1 cellular context compared by ENCODE assay signal in the genomic region with DNA sequence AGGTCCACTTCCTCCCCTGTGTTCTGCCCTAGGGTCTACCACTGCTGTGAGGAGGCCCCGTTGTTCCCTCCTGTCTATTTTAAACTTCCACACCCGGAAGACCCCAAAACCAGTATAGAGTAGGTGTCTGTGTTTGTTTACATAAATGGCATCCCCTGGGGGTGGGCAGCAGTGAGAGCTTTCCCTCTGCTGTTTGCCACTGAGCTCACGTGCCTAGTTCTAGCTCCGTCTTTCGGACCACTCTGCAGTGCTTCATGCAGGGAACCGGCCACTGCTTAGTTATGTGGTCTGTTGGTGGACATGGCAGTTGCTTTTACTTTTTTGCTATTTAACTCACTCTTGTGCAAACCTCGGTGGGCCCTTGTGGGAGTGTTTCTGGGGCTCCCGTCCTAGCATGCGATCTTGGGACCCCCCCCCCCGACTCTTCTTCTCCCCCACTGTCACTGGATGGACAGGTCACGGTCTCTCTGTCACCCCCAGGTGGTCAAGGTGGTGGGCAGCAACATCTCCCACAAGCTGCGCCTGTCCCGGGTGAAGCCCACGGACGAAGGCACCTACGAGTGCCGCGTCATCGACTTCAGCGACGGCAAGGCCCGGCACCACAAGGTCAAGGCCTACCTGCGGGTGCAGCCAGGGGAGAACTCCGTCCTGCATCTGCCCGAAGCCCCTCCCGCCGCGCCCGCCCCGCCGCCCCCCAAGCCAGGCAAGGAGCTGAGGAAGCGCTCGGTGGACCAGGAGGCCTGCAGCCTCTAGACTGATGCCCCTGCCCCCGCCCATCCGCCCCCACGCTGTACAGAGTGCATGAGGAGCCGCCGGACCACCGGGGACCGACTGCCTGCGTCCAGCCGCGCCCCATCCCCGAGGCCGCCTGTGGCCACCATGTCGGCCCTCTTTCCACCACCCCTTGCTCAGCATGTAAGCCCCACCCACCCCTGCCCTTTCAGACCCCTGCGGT.
TF ChIP-seq lines count a peak whose summit lies in the region.

No MANE protein-coding gene starts in this region.

TF ChIP-seq in K562, 482 proteins besides CTCF, POLR2A, EP300 and RAD21:
- no peak for TF ChIP-seq SMARCC2 (IDR thresholded peaks at IDR 0.05; ENCODE audit: low read depth)
- no peak for TF ChIP-seq NFYB (IDR thresholded peaks at IDR 0.05; ENCODE audit: extremely low read depth, insufficient read length)
- no peak for TF ChIP-seq SAP30 (IDR thresholded peaks at IDR 0.05; ENCODE audit: borderline replicate concordance, insufficient read depth, low read depth, low read length, poor library complexity, severe bottlenecking)
- no peak for TF ChIP-seq FOXK1 (CRISPR knock-in tag; IDR thresholded peaks at IDR 0.05; ENCODE audit: borderline replicate concordance)
- TF ChIP-seq, protein P1, sequence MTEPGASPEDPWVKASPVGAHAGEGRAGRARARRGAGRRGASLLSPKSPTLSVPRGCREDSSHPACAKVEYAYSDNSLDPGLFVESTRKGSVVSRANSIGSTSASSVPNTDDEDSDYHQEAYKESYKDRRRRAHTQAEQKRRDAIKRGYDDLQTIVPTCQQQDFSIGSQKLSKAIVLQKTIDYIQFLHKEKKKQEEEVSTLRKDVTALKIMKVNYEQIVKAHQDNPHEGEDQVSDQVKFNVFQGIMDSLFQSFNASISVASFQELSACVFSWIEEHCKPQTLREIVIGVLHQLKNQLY (CRISPR knock-in tag; conservative IDR thresholded peaks at IDR 0.05) = no peak
- TF ChIP-seq, protein P2, sequence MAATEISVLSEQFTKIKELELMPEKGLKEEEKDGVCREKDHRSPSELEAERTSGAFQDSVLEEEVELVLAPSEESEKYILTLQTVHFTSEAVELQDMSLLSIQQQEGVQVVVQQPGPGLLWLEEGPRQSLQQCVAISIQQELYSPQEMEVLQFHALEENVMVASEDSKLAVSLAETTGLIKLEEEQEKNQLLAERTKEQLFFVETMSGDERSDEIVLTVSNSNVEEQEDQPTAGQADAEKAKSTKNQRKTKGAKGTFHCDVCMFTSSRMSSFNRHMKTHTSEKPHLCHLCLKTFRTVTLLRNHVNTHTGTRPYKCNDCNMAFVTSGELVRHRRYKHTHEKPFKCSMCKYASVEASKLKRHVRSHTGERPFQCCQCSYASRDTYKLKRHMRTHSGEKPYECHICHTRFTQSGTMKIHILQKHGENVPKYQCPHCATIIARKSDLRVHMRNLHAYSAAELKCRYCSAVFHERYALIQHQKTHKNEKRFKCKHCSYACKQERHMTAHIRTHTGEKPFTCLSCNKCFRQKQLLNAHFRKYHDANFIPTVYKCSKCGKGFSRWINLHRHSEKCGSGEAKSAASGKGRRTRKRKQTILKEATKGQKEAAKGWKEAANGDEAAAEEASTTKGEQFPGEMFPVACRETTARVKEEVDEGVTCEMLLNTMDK (IDR thresholded peaks at IDR 0.05; ENCODE audit: borderline replicate concordance, insufficient read depth, low read depth, low read length, poor library complexity, severe bottlenecking) = no peak
- peak; percentile 58 for TF ChIP-seq BHLHE40 (IDR thresholded peaks at IDR 0.05; ENCODE audit: low read length)
- TF ChIP-seq LEF1 (IDR thresholded peaks at IDR 0.05) = no peak
- TF ChIP-seq, protein P3, sequence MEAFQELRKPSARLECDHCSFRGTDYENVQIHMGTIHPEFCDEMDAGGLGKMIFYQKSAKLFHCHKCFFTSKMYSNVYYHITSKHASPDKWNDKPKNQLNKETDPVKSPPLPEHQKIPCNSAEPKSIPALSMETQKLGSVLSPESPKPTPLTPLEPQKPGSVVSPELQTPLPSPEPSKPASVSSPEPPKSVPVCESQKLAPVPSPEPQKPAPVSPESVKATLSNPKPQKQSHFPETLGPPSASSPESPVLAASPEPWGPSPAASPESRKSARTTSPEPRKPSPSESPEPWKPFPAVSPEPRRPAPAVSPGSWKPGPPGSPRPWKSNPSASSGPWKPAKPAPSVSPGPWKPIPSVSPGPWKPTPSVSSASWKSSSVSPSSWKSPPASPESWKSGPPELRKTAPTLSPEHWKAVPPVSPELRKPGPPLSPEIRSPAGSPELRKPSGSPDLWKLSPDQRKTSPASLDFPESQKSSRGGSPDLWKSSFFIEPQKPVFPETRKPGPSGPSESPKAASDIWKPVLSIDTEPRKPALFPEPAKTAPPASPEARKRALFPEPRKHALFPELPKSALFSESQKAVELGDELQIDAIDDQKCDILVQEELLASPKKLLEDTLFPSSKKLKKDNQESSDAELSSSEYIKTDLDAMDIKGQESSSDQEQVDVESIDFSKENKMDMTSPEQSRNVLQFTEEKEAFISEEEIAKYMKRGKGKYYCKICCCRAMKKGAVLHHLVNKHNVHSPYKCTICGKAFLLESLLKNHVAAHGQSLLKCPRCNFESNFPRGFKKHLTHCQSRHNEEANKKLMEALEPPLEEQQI (IDR thresholded peaks at IDR 0.05) = no peak
- TF ChIP-seq BRD4 (IDR thresholded peaks at IDR 0.05) = no peak
- no peak for TF ChIP-seq HOXB6 (CRISPR knock-in tag; IDR thresholded peaks at IDR 0.05; ENCODE audit: borderline replicate concordance)
- TF ChIP-seq, protein P4, sequence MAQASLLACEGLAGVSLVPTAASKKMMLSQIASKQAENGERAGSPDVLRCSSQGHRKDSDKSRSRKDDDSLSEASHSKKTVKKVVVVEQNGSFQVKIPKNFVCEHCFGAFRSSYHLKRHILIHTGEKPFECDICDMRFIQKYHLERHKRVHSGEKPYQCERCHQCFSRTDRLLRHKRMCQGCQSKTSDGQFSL (CRISPR knock-in tag; IDR thresholded peaks at IDR 0.05) = no peak
- TF ChIP-seq, protein P4 (tag; IDR thresholded peaks at IDR 0.05) = 0 out of 4 replicates have a peak, but pooled peaks of 1 of the 2 experiments have one; percentile 34
- TF ChIP-seq, protein P5, sequence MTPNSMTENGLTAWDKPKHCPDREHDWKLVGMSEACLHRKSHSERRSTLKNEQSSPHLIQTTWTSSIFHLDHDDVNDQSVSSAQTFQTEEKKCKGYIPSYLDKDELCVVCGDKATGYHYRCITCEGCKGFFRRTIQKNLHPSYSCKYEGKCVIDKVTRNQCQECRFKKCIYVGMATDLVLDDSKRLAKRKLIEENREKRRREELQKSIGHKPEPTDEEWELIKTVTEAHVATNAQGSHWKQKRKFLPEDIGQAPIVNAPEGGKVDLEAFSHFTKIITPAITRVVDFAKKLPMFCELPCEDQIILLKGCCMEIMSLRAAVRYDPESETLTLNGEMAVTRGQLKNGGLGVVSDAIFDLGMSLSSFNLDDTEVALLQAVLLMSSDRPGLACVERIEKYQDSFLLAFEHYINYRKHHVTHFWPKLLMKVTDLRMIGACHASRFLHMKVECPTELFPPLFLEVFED (CRISPR knock-in tag; conservative IDR thresholded peaks at IDR 0.05) = no peak
- TF ChIP-seq, protein P6, sequence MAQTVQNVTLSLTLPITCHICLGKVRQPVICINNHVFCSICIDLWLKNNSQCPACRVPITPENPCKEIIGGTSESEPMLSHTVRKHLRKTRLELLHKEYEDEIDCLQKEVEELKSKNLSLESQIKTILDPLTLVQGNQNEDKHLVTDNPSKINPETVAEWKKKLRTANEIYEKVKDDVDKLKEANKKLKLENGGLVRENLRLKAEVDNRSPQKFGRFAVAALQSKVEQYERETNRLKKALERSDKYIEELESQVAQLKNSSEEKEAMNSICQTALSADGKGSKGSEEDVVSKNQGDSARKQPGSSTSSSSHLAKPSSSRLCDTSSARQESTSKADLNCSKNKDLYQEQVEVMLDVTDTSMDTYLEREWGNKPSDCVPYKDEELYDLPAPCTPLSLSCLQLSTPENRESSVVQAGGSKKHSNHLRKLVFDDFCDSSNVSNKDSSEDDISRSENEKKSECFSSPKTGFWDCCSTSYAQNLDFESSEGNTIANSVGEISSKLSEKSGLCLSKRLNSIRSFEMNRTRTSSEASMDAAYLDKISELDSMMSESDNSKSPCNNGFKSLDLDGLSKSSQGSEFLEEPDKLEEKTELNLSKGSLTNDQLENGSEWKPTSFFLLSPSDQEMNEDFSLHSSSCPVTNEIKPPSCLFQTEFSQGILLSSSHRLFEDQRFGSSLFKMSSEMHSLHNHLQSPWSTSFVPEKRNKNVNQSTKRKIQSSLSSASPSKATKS (CRISPR knock-in tag; IDR thresholded peaks at IDR 0.05) = no peak
TF ChIP-seq in K562: peak in this region for 2.
